In the genomic region with DNA sequence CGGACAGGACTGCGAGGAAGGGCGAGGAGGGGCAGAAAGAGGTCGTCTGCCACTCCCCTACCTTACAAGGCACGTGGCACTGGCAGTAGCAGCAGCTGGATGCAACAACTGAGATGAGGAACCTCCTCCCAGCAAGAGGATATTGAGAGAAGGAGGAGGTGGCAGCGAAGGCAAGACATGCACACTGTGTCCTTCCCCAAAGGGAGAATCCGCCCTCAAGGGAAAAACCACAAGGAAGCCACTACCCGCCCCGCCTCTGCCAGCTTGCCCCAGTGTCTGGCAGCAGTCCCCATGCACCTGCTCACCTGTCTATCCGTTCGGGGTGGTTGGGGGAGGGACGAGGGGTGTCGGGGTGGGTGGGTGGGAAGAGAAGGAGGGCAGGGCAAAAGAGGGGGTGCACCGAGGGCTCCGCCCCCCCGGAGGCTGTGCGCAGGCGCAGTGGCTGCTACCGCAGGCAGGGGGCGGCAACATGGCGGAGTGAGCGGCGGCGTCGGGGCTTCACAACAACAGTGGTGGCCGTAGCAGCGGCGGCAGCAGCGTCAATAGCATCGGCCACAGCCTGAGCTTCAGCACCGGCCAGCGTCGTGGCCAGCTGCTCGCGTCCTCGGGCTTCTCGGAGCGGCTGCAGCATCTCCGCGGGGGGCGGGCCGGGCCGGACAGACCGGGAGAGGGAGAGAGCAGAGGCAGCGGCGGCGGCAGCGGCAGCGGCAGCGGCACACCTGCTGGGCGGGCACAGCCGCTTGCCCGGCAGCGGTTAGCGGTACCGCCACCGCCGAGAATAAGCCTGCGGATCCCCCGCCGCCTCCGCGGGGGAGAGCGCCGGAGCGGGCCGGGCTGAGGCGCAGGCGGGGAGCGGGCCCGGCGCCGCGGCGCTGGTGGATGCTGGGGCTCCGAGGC, we compare ENCODE assay signal across 8 cellular contexts. TPM values are rescaled to one million over a fixed set of nuclear protein-coding genes. Genes with fewer than 3 reads are reported as not detected.
DNase-seq lines count a peak whose midpoint lies in the region; ATAC-seq, FAIRE-seq and TF ChIP-seq lines count a peak whose summit lies in the region.

A gene with protein sequence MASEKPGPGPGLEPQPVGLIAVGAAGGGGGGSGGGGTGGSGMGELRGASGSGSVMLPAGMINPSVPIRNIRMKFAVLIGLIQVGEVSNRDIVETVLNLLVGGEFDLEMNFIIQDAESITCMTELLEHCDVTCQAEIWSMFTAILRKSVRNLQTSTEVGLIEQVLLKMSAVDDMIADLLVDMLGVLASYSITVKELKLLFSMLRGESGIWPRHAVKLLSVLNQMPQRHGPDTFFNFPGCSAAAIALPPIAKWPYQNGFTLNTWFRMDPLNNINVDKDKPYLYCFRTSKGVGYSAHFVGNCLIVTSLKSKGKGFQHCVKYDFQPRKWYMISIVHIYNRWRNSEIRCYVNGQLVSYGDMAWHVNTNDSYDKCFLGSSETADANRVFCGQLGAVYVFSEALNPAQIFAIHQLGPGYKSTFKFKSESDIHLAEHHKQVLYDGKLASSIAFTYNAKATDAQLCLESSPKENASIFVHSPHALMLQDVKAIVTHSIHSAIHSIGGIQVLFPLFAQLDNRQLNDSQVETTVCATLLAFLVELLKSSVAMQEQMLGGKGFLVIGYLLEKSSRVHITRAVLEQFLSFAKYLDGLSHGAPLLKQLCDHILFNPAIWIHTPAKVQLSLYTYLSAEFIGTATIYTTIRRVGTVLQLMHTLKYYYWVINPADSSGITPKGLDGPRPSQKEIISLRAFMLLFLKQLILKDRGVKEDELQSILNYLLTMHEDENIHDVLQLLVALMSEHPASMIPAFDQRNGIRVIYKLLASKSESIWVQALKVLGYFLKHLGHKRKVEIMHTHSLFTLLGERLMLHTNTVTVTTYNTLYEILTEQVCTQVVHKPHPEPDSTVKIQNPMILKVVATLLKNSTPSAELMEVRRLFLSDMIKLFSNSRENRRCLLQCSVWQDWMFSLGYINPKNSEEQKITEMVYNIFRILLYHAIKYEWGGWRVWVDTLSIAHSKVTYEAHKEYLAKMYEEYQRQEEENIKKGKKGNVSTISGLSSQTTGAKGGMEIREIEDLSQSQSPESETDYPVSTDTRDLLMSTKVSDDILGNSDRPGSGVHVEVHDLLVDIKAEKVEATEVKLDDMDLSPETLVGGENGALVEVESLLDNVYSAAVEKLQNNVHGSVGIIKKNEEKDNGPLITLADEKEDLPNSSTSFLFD (N-terminal part only) (plus strand): TSS at position 436 of the 897 bp plus-strand sequence. CDS start 551 bp downstream, outside the sequence.

- TF ChIP-seq CTCF in VCaP (conservative IDR thresholded peaks at IDR 0.05) (no peak), breast epithelium (IDR thresholded peaks at IDR 0.05) (peak in 2 of 3 donors; percentile 14 to 24)

- H3K4me3 ChIP-seq in breast epithelium: peak within 1 kb of the TSS; percentile 64 to 93 (median 87)
- peak within 1 kb of the TSS; percentile 68 to 69 for H3K4me3 ChIP-seq in small intestine (ENCODE audit: low read depth in 1 of 2, low read length in 2 of 2)

- 1% methylated on average over 53 to 76 of the region's 76 CpGs for WGBS in small intestine, 3 donors

- no peak for FAIRE-seq in small intestine (lab: Jason Lieb, UNC)

- H3K4me1 ChIP-seq in breast epithelium: no peaks in the 10 kb centered on the region
- no peaks in the 10 kb centered on the region for H3K4me1 ChIP-seq in small intestine (ENCODE audit: control insufficient read depth in 2 of 2, insufficient read depth in 1 of 2, low read depth in 1 of 2, low read length in 1 of 2)

- intact Hi-C loops in breast epithelium (cut with DNase I; ENCODE audit: low total_unique reads): no loop called here

- no peak for TF ChIP-seq POLR2A in breast epithelium (IDR thresholded peaks at IDR 0.05)

- peak; percentile 72 for DNase-seq in NCI-H2107 (lab: John Stamatoyannopoulos, UW)
- peak; percentile 63 to 67 for DNase-seq in breast epithelium (ENCODE audit: low spot score in 2 of 2)
- DNase-seq in iPS-NIHi11 (ENCODE audit: low spot score): peak; percentile 86
- peak; percentile 69 for DNase-seq in small intestine
- DNase-seq in cerebellar nuclear complex (lab: John Stamatoyannopoulos, UW): no peak

- ATAC-seq in GM18502 (IDR thresholded peaks at IDR 0.05; ENCODE audit: poor library complexity, unreplicated experiment) (peak; percentile 75), HG02943 (IDR thresholded peaks at IDR 0.05; ENCODE audit: low read depth, unreplicated experiment) (peak; percentile 57)

- H3K36me3 ChIP-seq in breast epithelium: no peaks in the 10 kb centered on the region
- no peaks in the 10 kb centered on the region for H3K36me3 ChIP-seq in small intestine (ENCODE audit: control insufficient read depth in 2 of 2, insufficient read depth in 2 of 2, low read length in 2 of 2)

- H3K27ac ChIP-seq in VCaP (peak within 1 kb of the TSS; percentile 80), breast epithelium (peak within 1 kb of the TSS; percentile 74 to 88), small intestine (ENCODE audit: low read depth in 1 of 2, low read length in 1 of 2) (peak within 1 kb of the TSS in 1 of 2 donors; percentile 16)

- H3K9me3 ChIP-seq in breast epithelium (no peaks in the 10 kb centered on the region), small intestine (ENCODE audit: control insufficient read depth, low read depth) (no peaks in the 10 kb centered on the region)

- H3K27me3 ChIP-seq in breast epithelium: no peaks in the 10 kb centered on the region
- no peaks in the 10 kb centered on the region for H3K27me3 ChIP-seq in small intestine (ENCODE audit: control insufficient read depth in 2 of 2, insufficient read depth in 2 of 2, low read length in 2 of 2)

RNA-seq across cellular contexts. Expression of the gene that starts here (rescaled TPM):
- 10 to 100 TPM in 2 of 3 donors, 1 to 10 TPM in 1; 7.5 to 18.6 (median 16.1) TPM for total RNA-seq in breast epithelium
- 1 to 10 TPM; 1.1 to 2.5 (median 1.9) TPM for polyA plus RNA-seq in small intestine

Comparison
In these comparisons a context has a peak if more than half of its experiments do, and no peak if none do; other contexts are left out.
1. DNase-seq: peak in NCI-H2107 (single experiment), breast epithelium (2 of 2), iPS-NIHi11 (single experiment) and small intestine (single experiment); none in cerebellar nuclear complex (0 of 2).